9 cellular contexts compared by ENCODE assay signal in genomic region chr15:90004252-90004651, GRCh38. TPM values are rescaled to one million over a fixed set of nuclear protein-coding genes. Genes with fewer than 3 reads are reported as not detected.
DNase-seq lines count a peak whose midpoint lies in the region; ATAC-seq, FAIRE-seq and TF ChIP-seq lines count a peak whose summit lies in the region.
"Had no signal": no experiment of that assay in that cellular context is flagged by ENCODE, and none has a peak within 500 bp of the region (broad histone marks: within the 10 kb centered on the region; RNA-seq: fewer than 3 reads in every experiment).

No MANE protein-coding gene starts in this region.

- intact Hi-C loops in heart left ventricle (cut with DNase I) = loop anchor here in 8 of 10 donors (5.0 to 10.0 kb wide), 7 partner anchors 61 to 112 kb away; partner anchors contain the start of genes AP3S2 (in 3 of the 8) and ARPIN (in 2 of the 8)
- intact Hi-C loops in cardiac septum (cut with DNase I) = no loop called here
- intact Hi-C loops in colonic mucosa (cut with DNase I) = no loop called here
- intact Hi-C loops in upper lobe of right lung (cut with DNase I) = no loop called here

- TF ChIP-seq CTCF in heart left ventricle (IDR thresholded peaks at IDR 0.05) (no peak), colonic mucosa (IDR thresholded peaks at IDR 0.05) (no peak), upper lobe of right lung (IDR thresholded peaks at IDR 0.05) (no peak)

- ATAC-seq in heart left ventricle = no peak
- no peak for ATAC-seq in upper lobe of right lung

- H3K27me3 ChIP-seq in heart left ventricle (no peaks in the 10 kb centered on the region), colonic mucosa (no peaks in the 10 kb centered on the region), upper lobe of right lung (no peaks in the 10 kb centered on the region)

- CTCF ChIA-PET in HEK293T (lab: Yijun Ruan, JAX) = interaction anchor here (1.2 to 1.5 kb wide), 2 partner anchors 33 to 217 kb away, joined by 3 read pairs; no protein-coding TSS in a partner anchor

- DNase-seq in heart left ventricle (peak in 3 of 5 donors; percentile 37 to 47 (median 38)), cardiac septum (ENCODE audit: low spot score) (no peak), colonic mucosa (no peak), upper lobe of right lung (no peak), GM12891 (ENCODE audit: insufficient read length, low spot score) (no peak), HEK293T (ENCODE audit: extremely low spot score) (no peak)
- DNase-seq in central memory CD4-positive, alpha-beta T cell = no peak

- peak overlapping the region in 1 of 2 donors; percentile 92 for H3K9ac ChIP-seq in colonic mucosa (ENCODE audit: low read depth in 2 of 2, low read length in 2 of 2)

- H3K4me1 ChIP-seq in heart left ventricle (peaks cover 0 to 82% (median 40%) of the 10 kb centered on the region in 12 donors), colonic mucosa (peaks cover 20% of the 10 kb centered on the region), mesodermal cell (ENCODE audit: control insufficient read depth, insufficient read depth, low read length, poor library complexity, severe bottlenecking) (peaks cover 28% of the 10 kb centered on the region), upper lobe of right lung (peaks cover 39% of the 10 kb centered on the region)

- WGBS in heart left ventricle, 4 donors = 70 to 78% (median 74%) methylated on average over 5 of the region's 5 CpGs
- WGBS in mesodermal cell (ENCODE audit: insufficient coverage in 2 of 2), 2 experiments = 54 to 75% methylated on average over 4 of the region's 5 CpGs

- H3K9me3 ChIP-seq in heart left ventricle (no peaks in the 10 kb centered on the region), colonic mucosa (no peaks in the 10 kb centered on the region), mesodermal cell (ENCODE audit: control insufficient read depth, low read length) (no peaks in the 10 kb centered on the region), upper lobe of right lung (no peaks in the 10 kb centered on the region)

- peak overlapping the region in 4 of 12 donors; percentile 24 to 98 (median 84) for H3K4me3 ChIP-seq in heart left ventricle
- no peak overlapping the region for H3K4me3 ChIP-seq in colonic mucosa
- peak overlapping the region; percentile 8 for H3K4me3 ChIP-seq in mesodermal cell (ENCODE audit: extremely low read depth, insufficient read depth, low read length, poor library complexity, severe bottlenecking)
- peak overlapping the region; percentile 76 for H3K4me3 ChIP-seq in upper lobe of right lung

- TF ChIP-seq POLR2A in heart left ventricle (IDR thresholded peaks at IDR 0.05) = no peak
- TF ChIP-seq POLR2A in GM12891 (IDR thresholded peaks at IDR 0.05; ENCODE audit: low read depth, low read length) = no peak

- FAIRE-seq in GM12891 (lab: Jason Lieb, UNC) = no peak
- FAIRE-seq: D721Med had no signal

- H3K36me3 ChIP-seq in heart left ventricle (peaks cover 0 to 7% (median 0%) of the 10 kb centered on the region in 9 donors), colonic mucosa (no peaks in the 10 kb centered on the region), mesodermal cell (ENCODE audit: control insufficient read depth, insufficient read depth, low read length) (peaks cover 20% of the 10 kb centered on the region), upper lobe of right lung (no peaks in the 10 kb centered on the region)

- POLR2A ChIA-PET in HEK293T (lab: Yijun Ruan, JAX) = no interaction called here

- H3K27ac ChIP-seq in heart left ventricle = peak overlapping the region in 11 of 12 donors; percentile 20 to 95 (median 70)
- peak overlapping the region; percentile 93 for H3K27ac ChIP-seq in colonic mucosa
- H3K27ac ChIP-seq in mesodermal cell (ENCODE audit: low read depth, low read length, severe bottlenecking) = peak overlapping the region; percentile 67
- peak overlapping the region; percentile 67 for H3K27ac ChIP-seq in upper lobe of right lung

TF ChIP-seq in GM12891, 5 proteins besides CTCF, POLR2A, EP300 and RAD21:
- TF ChIP-seq TAF1 (IDR thresholded peaks at IDR 0.05; ENCODE audit: low read depth, low read length) = no peak
- no peak for TF ChIP-seq POLR2AphosphoS5 (IDR thresholded peaks at IDR 0.05; ENCODE audit: low read depth, low read length)

TF ChIP-seq in HEK293T, 16 proteins besides CTCF, POLR2A, EP300 and RAD21:
- TF ChIP-seq CTBP1 (IDR thresholded peaks at IDR 0.05; ENCODE audit: borderline replicate concordance) (no peak), NFRKB (IDR thresholded peaks at IDR 0.05) (no peak), ARNT (IDR thresholded peaks at IDR 0.05) (no peak), FOXA1 (IDR thresholded peaks at IDR 0.05) (no peak), BHLHE40 (IDR thresholded peaks at IDR 0.05; ENCODE audit: borderline replicate concordance) (no peak), L3MBTL2 (conservative IDR thresholded peaks at IDR 0.05) (no peak), ZNF384 (IDR thresholded peaks at IDR 0.05) (no peak), SP1 (IDR thresholded peaks at IDR 0.05) (no peak), LEF1 (IDR thresholded peaks at IDR 0.05; ENCODE audit: borderline replicate concordance) (no peak), SUZ12 (IDR thresholded peaks at IDR 0.05) (no peak), ELF4 (IDR thresholded peaks at IDR 0.05) (no peak), HDGF (IDR thresholded peaks at IDR 0.05; ENCODE audit: borderline replicate concordance) (no peak)

RNA-seq across cellular contexts. Expression of gene ZNF710, which starts 3.1 kb away (rescaled TPM):
- total RNA-seq in heart left ventricle = 10 to 100 TPM in 1 of 9 donors, 1 to 10 TPM in 8; 2.9 to 22.4 (median 5.9) TPM
- polyA plus RNA-seq in heart left ventricle = 1 to 10 TPM; 3.4 to 6.1 TPM
- 3.9 TPM for total RNA-seq in cardiac septum
- 10 to 100 TPM; 35.0 to 43.7 TPM for total RNA-seq in colonic mucosa
- polyA plus RNA-seq in mesodermal cell (2013, experiment 1 of 2) = 32.7 TPM
- 29.2 TPM for polyA plus RNA-seq in mesodermal cell (2013, experiment 2 of 2)
- total RNA-seq in upper lobe of right lung = 47.9 TPM
- polyA plus RNA-seq in GM12891 (2012; ENCODE audit: low read depth, missing spikeins) = 5.9 TPM

Comparison
In these comparisons a context has a peak if more than half of its experiments do, and no peak if none do; other contexts are left out.
1. DNase-seq: peak in heart left ventricle (3 of 5); none in cardiac septum (single experiment), colonic mucosa (single experiment), upper lobe of right lung (single experiment), GM12891 (single experiment), central memory CD4-positive, alpha-beta T cell (single experiment) and HEK293T (single experiment).
2. intact Hi-C loops: an anchor here in heart left ventricle (5.0 to 10.0 kb wide); none called in cardiac septum, colonic mucosa and upper lobe of right lung.
3. Peak in every context shown above with its lines, with median percentiles within 50 percentile points of each other: H3K27ac ChIP-seq.